Comparison of ENCODE assay signal across 8 cellular contexts in the genomic region with DNA sequence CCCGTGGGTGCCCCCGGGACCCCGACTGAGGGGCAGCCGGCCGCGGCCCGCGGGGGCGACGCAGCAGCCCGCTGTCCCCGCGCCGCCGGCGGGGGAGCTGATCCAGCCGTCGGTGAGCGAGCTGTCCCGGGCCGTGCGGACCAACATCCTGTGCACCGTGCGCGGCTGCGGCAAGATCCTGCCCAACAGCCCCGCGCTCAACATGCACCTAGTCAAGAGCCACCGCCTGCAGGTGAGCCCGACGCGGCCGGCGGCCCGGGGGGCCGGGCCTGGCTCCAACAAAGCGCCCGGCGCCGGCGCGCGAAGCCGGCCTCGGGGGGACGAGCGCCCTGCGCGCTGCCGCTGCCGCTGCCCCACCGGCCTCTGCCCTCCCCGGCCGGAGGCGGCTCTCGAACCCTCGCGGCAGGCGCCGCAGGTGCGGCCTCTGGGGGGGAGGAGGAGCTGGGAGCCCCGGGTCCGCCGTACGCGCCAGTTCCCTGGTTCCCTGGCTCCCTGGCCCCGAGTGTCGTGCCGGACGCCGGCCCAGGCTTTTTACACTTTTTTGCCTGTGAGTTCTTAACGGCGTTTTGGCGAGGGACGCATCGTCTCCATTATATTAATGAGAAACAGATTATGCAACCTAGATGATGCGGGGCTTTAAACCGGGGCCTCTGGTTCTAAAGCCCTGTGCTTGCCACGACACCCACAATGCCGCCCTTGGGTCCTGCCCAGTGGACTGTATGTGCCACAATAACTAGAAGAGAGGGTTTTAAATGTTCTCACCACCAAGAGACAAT.
DNase-seq lines count a peak whose midpoint lies in the region; ATAC-seq lines count a peak whose summit lies in the region.

No MANE protein-coding gene starts in this region.

- ATAC-seq in GM19025 (IDR thresholded peaks at IDR 0.05; ENCODE audit: low read depth, unreplicated experiment) (peak; percentile 50), HG03159 (IDR thresholded peaks at IDR 0.05; ENCODE audit: unreplicated experiment) (peak; percentile 44)

- in situ Hi-C loops in T47D (cut with HindIII; ENCODE audit: low pct_unique_long_range_greater_than_20kb, low sequenced_read_pairs) = no loop called here

- peak; percentile 29 for DNase-seq in AG08395 (ENCODE audit: low spot score)
- DNase-seq in SW480 (ENCODE audit: low spot score) = peak; percentile 28
- DNase-seq in T47D (ENCODE audit: low read depth in 1 of 2, low spot score in 1 of 2) = peak; percentile 41 to 56
- peak; percentile 61 for DNase-seq in islet precursor cell
- peak; percentile 22 to 35 for DNase-seq in stimulated activated CD4-positive, alpha-beta T cell treated with anti-CD3 and anti-CD28 coated beads, Interleukin-15, amount 100 ng/mL, for 1 hour (ENCODE audit: low read depth in 1 of 2, low spot score in 1 of 2)
- DNase-seq in DMS153 treated with DMSO at 0.1 percent for 48 hours (lab: John Stamatoyannopoulos, UW; ENCODE audit: unreplicated experiment) = no peak
